In the genomic region with DNA sequence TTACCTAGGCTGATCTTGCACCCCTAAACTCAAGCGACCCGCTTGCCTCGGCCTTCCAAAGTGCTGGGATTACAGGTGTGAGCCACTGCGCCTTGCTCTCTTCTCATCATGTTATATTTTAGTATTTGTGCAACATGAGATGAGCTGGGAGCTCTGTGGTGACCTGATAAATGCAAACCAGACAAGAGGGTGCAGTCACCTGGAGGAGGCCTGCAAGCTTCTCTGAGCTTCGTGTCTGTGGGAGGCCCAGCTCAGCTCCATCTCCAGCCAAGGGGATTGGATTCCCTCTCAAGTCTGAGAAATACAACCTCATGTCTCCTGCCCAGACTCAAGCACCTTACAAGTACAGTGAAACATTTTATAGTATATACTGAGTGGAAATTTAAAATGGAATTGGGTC, we compare ENCODE assay signal across 20 cellular contexts. TPM values are rescaled to one million over a fixed set of nuclear protein-coding genes. Genes with fewer than 3 reads are reported as not detected.
"Had no signal": no experiment of that assay in that cellular context is flagged by ENCODE, and none has a peak within 500 bp of the region (broad histone marks: within the 10 kb centered on the region; RNA-seq: fewer than 3 reads in every experiment).

No MANE protein-coding gene starts in this region.

- FAIRE-seq: bronchial epithelial cell, islet of Langerhans had no signal

- H3K4me1 ChIP-seq: tibial artery, uterus had no signal

- H3K36me3 ChIP-seq: tibial artery, uterus had no signal

- H3K9me3 ChIP-seq: tibial artery, uterus had no signal

- H3K27ac Mint-ChIP-seq: activated T-helper 2 cell treated with anti-CD3 and anti-CD28 coated beads, Interferon-gamma antibody, Interleukin-2, Interleukin-4, amounts not matched to agents 10 μg/mL and 5 μg/mL and 100 μg/mL, durations not matched to agents 14 hours and 24 hours and 36 hours; WTC11 had no signal

- H3K4me3 Mint-ChIP-seq: activated CD4-positive, alpha-beta memory T cell treated with anti-CD3 and anti-CD28 coated beads, Interleukin-2, amount 10 ng/mL, durations not matched to agents 7 days and 5 days; activated CD4-positive, alpha-beta T cell treated with anti-CD3 and anti-CD28 coated beads for 36 hours; activated T-cell treated with anti-CD3 and anti-CD28 coated beads, Interleukin-2, amount 50 U/mL, for 24 hours; WTC11 had no signal

- H3K27ac ChIP-seq: tibial artery, uterus had no signal

- H3K9me3 Mint-ChIP-seq: activated CD4-positive, alpha-beta memory T cell treated with anti-CD3 and anti-CD28 coated beads, Interleukin-2, amount 10 ng/mL, durations not matched to agents 7 days and 5 days; activated T-cell treated with anti-CD3 and anti-CD28 coated beads, Interleukin-2, amount 50 U/mL, for 24 hours; activated T-helper 2 cell treated with anti-CD3 and anti-CD28 coated beads, Interferon-gamma antibody, Interleukin-2, Interleukin-4, amounts not matched to agents 10 μg/mL and 5 μg/mL and 100 μg/mL, durations not matched to agents 14 hours and 24 hours and 36 hours; WTC11 had no signal

- ATAC-seq: activated CD4-positive, alpha-beta T cell treated with anti-CD3 and anti-CD28 coated beads for 36 hours; left cardiac atrium; stimulated activated naive CD8-positive, alpha-beta T cell treated with anti-CD3 and anti-CD28 coated beads, Interleukin-15, Interleukin-2, amounts not matched to agents 100 U/mL and 50 U/mL, for 24 hours; WTC11 had no signal

- H3K4me3 ChIP-seq: lung, tibial artery, uterus had no signal

- DNase-seq: activated CD4-positive, alpha-beta memory T cell treated with anti-CD3 and anti-CD28 coated beads, Interleukin-2, amount 10 ng/mL, durations not matched to agents 7 days and 5 days; activated CD4-positive, alpha-beta T cell treated with anti-CD3 and anti-CD28 coated beads for 36 hours; activated naive CD4-positive, alpha-beta T cell treated with anti-CD3 and anti-CD28 coated beads, Interleukin-2, amount 50 U/mL, for 16 hours; activated T-cell treated with anti-CD3 and anti-CD28 coated beads, Interleukin-2, amount 50 U/mL, for 24 hours; dermis blood vessel endothelial cell; effector memory CD4-positive, alpha-beta T cell; foreskin fibroblast; left cardiac atrium; stimulated activated CD4-positive, alpha-beta T cell treated with anti-CD3 and anti-CD28 coated beads, Interleukin-2, amount 100 ng/mL, for 24 hours; stimulated activated naive CD8-positive, alpha-beta T cell treated with anti-CD3 and anti-CD28 coated beads, Interleukin-15, Interleukin-2, amounts not matched to agents 100 U/mL and 50 U/mL, for 24 hours; substantia nigra; tibial artery; uterus had no signal

- H3K36me3 Mint-ChIP-seq: WTC11 had no signal

- H3K27me3 Mint-ChIP-seq: activated CD4-positive, alpha-beta memory T cell treated with anti-CD3 and anti-CD28 coated beads, Interleukin-2, amount 10 ng/mL, durations not matched to agents 7 days and 5 days; activated CD4-positive, alpha-beta T cell treated with anti-CD3 and anti-CD28 coated beads for 36 hours; activated T-cell treated with anti-CD3 and anti-CD28 coated beads, Interleukin-2, amount 50 U/mL, for 24 hours had no signal

- H3K27me3 ChIP-seq: tibial artery, uterus had no signal

RNA-seq across cellular contexts. Expression of a gene that starts 3.2 kb away (rescaled TPM):
- total RNA-seq: activated T-helper 2 cell treated with anti-CD3 and anti-CD28 coated beads, Interferon-gamma antibody, Interleukin-2, Interleukin-4, amounts not matched to agents 10 μg/mL and 5 μg/mL and 100 μg/mL, durations not matched to agents 14 hours and 24 hours and 36 hours; dermis blood vessel endothelial cell; glomerular endothelial cell; WTC11 had no signal
- polyA plus RNA-seq: neural cell had no signal

RNA-seq across cellular contexts. Expression of a gene that starts 14.6 kb away (rescaled TPM):
- total RNA-seq: activated T-helper 2 cell treated with anti-CD3 and anti-CD28 coated beads, Interferon-gamma antibody, Interleukin-2, Interleukin-4, amounts not matched to agents 10 μg/mL and 5 μg/mL and 100 μg/mL, durations not matched to agents 14 hours and 24 hours and 36 hours; bronchial epithelial cell; dermis blood vessel endothelial cell had no signal
